In the genomic region with DNA sequence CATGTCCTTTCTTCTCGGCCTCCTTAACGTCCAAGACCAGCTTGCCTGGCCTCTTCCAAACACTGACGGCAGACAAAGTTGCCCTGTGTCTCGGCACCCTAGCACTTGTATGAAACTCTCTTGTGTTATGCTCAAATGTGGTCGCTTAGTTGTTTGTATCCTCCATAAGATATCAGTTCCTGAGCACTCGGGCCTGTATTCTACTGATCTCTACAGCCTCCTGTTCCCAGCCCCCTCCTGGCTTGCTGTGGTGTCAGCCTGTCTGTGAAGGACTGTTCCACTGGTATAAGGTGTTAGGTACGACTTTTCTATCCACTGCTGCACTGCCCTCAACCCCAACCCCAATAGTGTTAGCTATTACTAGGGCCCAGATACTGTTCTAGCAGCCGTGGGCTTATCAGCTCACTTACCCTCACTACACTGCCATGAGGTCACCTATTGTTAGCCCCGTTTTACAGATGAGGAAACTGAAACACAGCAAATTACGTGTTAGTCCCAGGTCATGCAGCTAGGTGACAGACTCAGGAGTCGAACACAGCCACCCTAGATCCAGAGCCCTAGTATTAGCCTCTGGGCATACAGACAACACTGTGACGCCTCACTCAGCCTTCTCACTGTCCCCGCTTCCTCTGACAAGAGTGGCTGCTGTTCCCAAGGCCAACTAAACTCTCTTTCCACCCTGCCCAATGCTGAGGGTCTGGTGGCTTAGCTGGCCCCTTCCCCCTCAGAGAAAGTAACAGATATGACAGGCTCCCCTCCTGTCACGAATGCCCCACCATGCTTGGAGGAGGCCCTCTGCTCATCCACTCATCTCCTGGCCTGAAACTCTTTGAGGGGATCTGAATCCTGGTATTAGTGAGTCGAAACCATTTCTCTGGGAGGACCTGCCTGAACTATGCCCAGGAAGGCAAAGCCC, we compare ENCODE assay signal across 10 cellular contexts. TPM values are rescaled to one million over a fixed set of nuclear protein-coding genes. Genes with fewer than 3 reads are reported as not detected.
DNase-seq lines count a peak whose midpoint lies in the region; ATAC-seq and TF ChIP-seq lines count a peak whose summit lies in the region.
"Had no signal": no experiment of that assay in that cellular context is flagged by ENCODE, and none has a peak within 500 bp of the region (broad histone marks: within the 10 kb centered on the region; RNA-seq: fewer than 3 reads in every experiment).

No MANE protein-coding gene starts in this region.

- H2AFZ ChIP-seq in IMR-90 (replicated peaks; ENCODE audit: low read length, poor library complexity) = peak overlapping the region; percentile 41

- no peak overlapping the region for H3K4me3 ChIP-seq in IMR-90 (ENCODE audit: insufficient read depth, low read depth, low read length)
- no peak overlapping the region for H3K4me3 ChIP-seq in colonic mucosa

- H3K14ac ChIP-seq in IMR-90 (replicated peaks; ENCODE audit: low read depth, low read length) = no peak overlapping the region

- H3K4me1 ChIP-seq in IMR-90 (ENCODE audit: control insufficient read depth, insufficient read depth, low read length) (peaks cover 8% of the 10 kb centered on the region), colonic mucosa (peaks cover 10% of the 10 kb centered on the region)

- H2AK5ac ChIP-seq in IMR-90 (ENCODE audit: low read depth, low read length) = 0 out of 2 replicates have a peak overlapping the region, but pooled peaks have one; percentile 24

- DNase-seq in activated CD4-positive, CD25-positive, alpha-beta regulatory T cell treated with anti-CD3 and anti-CD28 coated beads, Interleukin-2, amount 50 U/mL, for 72 hours = no peak
- no peak for DNase-seq in IMR-90
- DNase-seq in AG20443 (ENCODE audit: low spot score) = no peak
- DNase-seq in DMS153 (lab: John Stamatoyannopoulos, UW) = no peak
- no peak for DNase-seq in colonic mucosa
- DNase-seq: NCI-H146 had no signal

- TF ChIP-seq CTCF in IMR-90 (conservative IDR thresholded peaks at IDR 0.05; ENCODE audit: low read depth, low read length) = no peak
- TF ChIP-seq CTCF in colonic mucosa (IDR thresholded peaks at IDR 0.05) = no peak

- peak overlapping the region; percentile 92 for H3K27ac Mint-ChIP-seq in activated naive CD8-positive, alpha-beta T cell
- peak overlapping the region; percentile 100 for H3K27ac Mint-ChIP-seq in stimulated activated memory B cell treated with anti-CD40 and anti-IgM and Interleukin-4, amounts not matched to agents 10 μg/mL and 1 μg/mL and 100 μg/mL, for 72 hours

- no peak overlapping the region for H3K18ac ChIP-seq in IMR-90 (ENCODE audit: low read depth, low read length)

- dilution Hi-C loops in IMR-90 (cut with HindIII; ENCODE audit: low sequenced_read_pairs, unreplicated experiment) = no loop called here

- no peak overlapping the region for H2BK120ac ChIP-seq in IMR-90 (ENCODE audit: low read depth, low read length)

- H3K9me1 ChIP-seq in IMR-90 (ENCODE audit: insufficient read depth, low read length) = peaks cover 4% of the 10 kb centered on the region

- no peak overlapping the region for H4K5ac ChIP-seq in IMR-90 (ENCODE audit: low read depth, low read length)

- H3K36me3 Mint-ChIP-seq in activated naive CD8-positive, alpha-beta T cell = no peaks in the 10 kb centered on the region
- peaks cover 5% of the 10 kb centered on the region for H3K36me3 Mint-ChIP-seq in stimulated activated memory B cell treated with anti-CD40 and anti-IgM and Interleukin-4, amounts not matched to agents 10 μg/mL and 1 μg/mL and 100 μg/mL, for 72 hours

- H2BK20ac ChIP-seq in IMR-90 (ENCODE audit: low read depth, low read length) = no peak overlapping the region

- no peak overlapping the region for H3K56ac ChIP-seq in IMR-90 (ENCODE audit: extremely low read depth, insufficient read depth, low read length)

- no peak overlapping the region for H2BK15ac ChIP-seq in IMR-90 (ENCODE audit: low read depth, low read length)

- H3K4me1 Mint-ChIP-seq in activated naive CD8-positive, alpha-beta T cell (ENCODE audit: low read depth) = peaks cover 44% of the 10 kb centered on the region
- H3K4me1 Mint-ChIP-seq in stimulated activated memory B cell treated with anti-CD40 and anti-IgM and Interleukin-4, amounts not matched to agents 10 μg/mL and 1 μg/mL and 100 μg/mL, for 72 hours = peaks cover 63% of the 10 kb centered on the region

- intact Hi-C loops in IMR-90 (cut with micrococcal nuclease) (no loop called here), colonic mucosa (cut with DNase I) (no loop called here)

- H3K27ac ChIP-seq in IMR-90 (ENCODE audit: insufficient read depth, low read length) = no peak overlapping the region
- no peak overlapping the region for H3K27ac ChIP-seq in colonic mucosa
- H3K27ac ChIP-seq: VCaP had no signal

- H3K9ac ChIP-seq in IMR-90 (ENCODE audit: low read depth, low read length) = no peak overlapping the region
- no peak overlapping the region for H3K9ac ChIP-seq in colonic mucosa (ENCODE audit: low read depth in 2 of 2, low read length in 2 of 2)

- H3K36me3 ChIP-seq in IMR-90 (ENCODE audit: control insufficient read depth, insufficient read depth, low read length) (no peaks in the 10 kb centered on the region), colonic mucosa (no peaks in the 10 kb centered on the region)

- H3K4me2 ChIP-seq in IMR-90 (ENCODE audit: low read depth, low read length) = no peak overlapping the region

- H4K20me1 ChIP-seq in IMR-90 (ENCODE audit: insufficient read depth, low read length) = no peaks in the 10 kb centered on the region

- in situ Hi-C loops in IMR-90 (cut with MboI; ENCODE audit: low sequenced_read_pairs) = no loop called here

- BruUV-seq in IMR-90 (replicated peaks; lab: Mats Ljungman, UMichigan) = no TSS peak

- no peak overlapping the region for H4K8ac ChIP-seq in IMR-90 (ENCODE audit: low read depth in 2 of 2, low read length in 2 of 2)

- H2BK5ac ChIP-seq in IMR-90 (ENCODE audit: low read depth, low read length, poor library complexity, severe bottlenecking) = no peak overlapping the region

- TF ChIP-seq POLR2A in IMR-90 (IDR thresholded peaks at IDR 0.05; ENCODE audit: low read depth, low read length) = no peak

- H3K79me1 ChIP-seq in IMR-90 (ENCODE audit: low read depth in 1 of 2, low read length in 2 of 2) = no peaks in the 10 kb centered on the region

- CTCF ChIA-PET in IMR-90 (lab: Yijun Ruan, JAX) = no interaction called here

- POLR2A ChIA-PET in IMR-90 (lab: Charles Lee; ENCODE audit: unreplicated experiment) = no interaction called here

- no peak overlapping the region for H2AK9ac ChIP-seq in IMR-90 (replicated peaks; ENCODE audit: low read depth, low read length, poor library complexity)

- 0 out of 2 replicates have a peak, but pooled peaks cover 2% of the 10 kb centered on the region for H3K27me3 ChIP-seq in IMR-90 (ENCODE audit: control insufficient read depth, insufficient read depth, low read length)
- H3K27me3 ChIP-seq in colonic mucosa = no peaks in the 10 kb centered on the region

- H3K27me3 Mint-ChIP-seq in activated naive CD8-positive, alpha-beta T cell = no peaks in the 10 kb centered on the region
- H3K27me3 Mint-ChIP-seq in stimulated activated memory B cell treated with anti-CD40 and anti-IgM and Interleukin-4, amounts not matched to agents 10 μg/mL and 1 μg/mL and 100 μg/mL, for 72 hours = no peaks in the 10 kb centered on the region

- TF ChIP-seq RAD21 in IMR-90 (IDR thresholded peaks at IDR 0.05; ENCODE audit: low read length) = no peak

- no peak overlapping the region for H3K4ac ChIP-seq in IMR-90 (ENCODE audit: low read depth, low read length)

- H3K9me3 Mint-ChIP-seq in activated naive CD8-positive, alpha-beta T cell (ENCODE audit: low read depth) = no peaks in the 10 kb centered on the region
- H3K9me3 Mint-ChIP-seq in stimulated activated memory B cell treated with anti-CD40 and anti-IgM and Interleukin-4, amounts not matched to agents 10 μg/mL and 1 μg/mL and 100 μg/mL, for 72 hours = peaks cover 2% of the 10 kb centered on the region

- peak; percentile 41 to 49 for ATAC-seq in activated CD4-positive, CD25-positive, alpha-beta regulatory T cell treated with anti-CD3 and anti-CD28 coated beads, Interleukin-2, amount 50 U/mL, for 24 hours
- ATAC-seq in IMR-90 (ENCODE audit: low read depth) = no peak
- ATAC-seq in stimulated activated memory B cell treated with anti-CD40 and anti-IgM and Interleukin-4, amounts not matched to agents 10 μg/mL and 1 μg/mL and 100 μg/mL, for 72 hours = peak; percentile 24

- no peaks in the 10 kb centered on the region for H3K9me3 ChIP-seq in IMR-90 (ENCODE audit: control insufficient read depth, insufficient read depth, low read length)
- no peaks in the 10 kb centered on the region for H3K9me3 ChIP-seq in colonic mucosa

- no peak overlapping the region for H4K91ac ChIP-seq in IMR-90 (ENCODE audit: insufficient read depth, low read depth, low read length)

- H3K23ac ChIP-seq in IMR-90 (ENCODE audit: low read depth, low read length) = no peak overlapping the region

- WGBS in IMR-90 (ENCODE audit: extremely low coverage in 2 of 2, insufficient read length in 1 of 2), 2 experiments = 66% methylated on average over 5 of the region's 15 CpGs; no CpG with 5 or more reads in 1 of the 2 experiments

- H3K4me3 Mint-ChIP-seq in activated naive CD8-positive, alpha-beta T cell = peak overlapping the region; percentile 78
- H3K4me3 Mint-ChIP-seq in stimulated activated memory B cell treated with anti-CD40 and anti-IgM and Interleukin-4, amounts not matched to agents 10 μg/mL and 1 μg/mL and 100 μg/mL, for 72 hours = peak overlapping the region; percentile 68

TF ChIP-seq in IMR-90, 13 proteins besides CTCF, POLR2A, EP300 and RAD21 (continues in another document):
- TF ChIP-seq SMC3 (IDR thresholded peaks at IDR 0.05; ENCODE audit: low read depth, low read length) = no peak
- no peak for TF ChIP-seq MAFK (IDR thresholded peaks at IDR 0.05; ENCODE audit: low read depth, low read length)
- TF ChIP-seq NFE2L2 (IDR thresholded peaks at IDR 0.05; ENCODE audit: low read depth, low read length) = no peak

RNA-seq across cellular contexts. Expression of a gene that starts 25.6 kb away (rescaled TPM):
- total RNA-seq in IMR-90 (2012; rRNA removed) (8.8 and 9.7 TPM in 2 replicates), colonic mucosa (10 to 100 TPM; 38.1 to 62.5 TPM)
- polyA plus RNA-seq in IMR-90 (2012; rRNA removed) = 3.3 and 3.6 TPM in 2 replicates
- 1.1 and 1.9 TPM in 2 replicates for polyA plus RNA-seq in IMR-90 (2012; cell fraction: cytosol; rRNA removed)
- polyA plus RNA-seq in IMR-90 (2012; cell fraction: nucleus; rRNA removed; ENCODE audit: low replicate concordance) = 4.0 and 17.5 TPM in 2 replicates

RNA-seq across cellular contexts. Expression of a gene that starts 27.1 kb away (rescaled TPM):
- 283 and 304 TPM in 2 replicates for total RNA-seq in IMR-90 (2012; rRNA removed)
- 291 and 294 TPM in 2 replicates for polyA plus RNA-seq in IMR-90 (2012; rRNA removed)
- polyA plus RNA-seq in IMR-90 (2012; cell fraction: cytosol; rRNA removed) = 134 and 174 TPM in 2 replicates
- polyA plus RNA-seq in IMR-90 (2012; cell fraction: nucleus; rRNA removed; ENCODE audit: low replicate concordance) = 98.7 and 105 TPM in 2 replicates
- total RNA-seq in colonic mucosa = 100 to 1,000 TPM; 229 to 487 TPM
